17 cellular contexts compared by ENCODE assay signal in the genomic region with DNA sequence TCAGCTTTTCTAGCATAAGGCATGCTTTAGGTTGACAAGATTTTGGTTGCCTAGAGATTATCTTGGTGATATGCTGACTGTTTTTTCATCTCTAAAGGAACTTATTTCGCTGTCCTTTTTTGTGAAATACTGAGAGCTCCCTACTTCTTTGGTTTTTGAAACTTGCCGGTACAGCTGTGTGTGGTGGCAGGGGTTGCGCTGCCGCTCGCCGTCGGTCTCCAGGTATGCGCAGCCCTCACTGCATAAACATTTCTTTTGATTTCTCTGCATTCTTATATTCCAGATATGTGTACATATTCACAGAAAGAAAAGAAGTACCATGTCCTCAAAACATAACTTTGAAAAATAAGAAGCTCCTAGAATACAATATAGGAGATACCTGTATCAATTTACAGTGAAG.
DNase-seq lines count a peak whose midpoint lies in the region; ATAC-seq and TF ChIP-seq lines count a peak whose summit lies in the region.
"Had no signal": no experiment of that assay in that cellular context is flagged by ENCODE, and none has a peak within 500 bp of the region (broad histone marks: within the 10 kb centered on the region; RNA-seq: fewer than 3 reads in every experiment).

No MANE protein-coding gene starts in this region.

- no peaks in the 10 kb centered on the region for H3K4me1 Mint-ChIP-seq in activated CD4-positive, alpha-beta T cell treated with anti-CD3 and anti-CD28 coated beads, Interleukin-2, amount 10 ng/mL, durations not matched to agents 7 days and 5 days
- H3K4me1 Mint-ChIP-seq in CD4-positive, alpha-beta T cell (ENCODE audit: low read depth) = no peaks in the 10 kb centered on the region
- H3K4me1 Mint-ChIP-seq: CD14-positive monocyte had no signal

- no peak overlapping the region for H3K4ac ChIP-seq in mesendoderm (ENCODE audit: low read depth, low read length)

- CTCF ChIA-PET in activated CD4-positive, alpha-beta T cell treated with anti-CD3 and anti-CD28 coated beads, Interleukin-2, amount 10 ng/mL, durations not matched to agents 7 days and 5 days (lab: Charles Lee) = no interaction called here
- CTCF ChIA-PET in CD4-positive, alpha-beta T cell (lab: Charles Lee) = no interaction called here

- intact Hi-C loops in CD4-positive, alpha-beta T cell (cut with DNase I, micrococcal nuclease) = no loop called here

- H3K27ac ChIP-seq in VCaP (peak overlapping the region; percentile 88), mesendoderm (ENCODE audit: low read depth, low read length) (no peak overlapping the region)
- no peak overlapping the region for H3K27ac ChIP-seq in CD4-positive, alpha-beta T cell (ENCODE audit: low read depth, low read length)
- H3K27ac ChIP-seq: BLaER1 had no signal

- no peak overlapping the region for H3K27ac Mint-ChIP-seq in activated CD4-positive, alpha-beta T cell treated with anti-CD3 and anti-CD28 coated beads, Interleukin-2, amount 10 ng/mL, durations not matched to agents 7 days and 5 days
- H3K27ac Mint-ChIP-seq in CD4-positive, alpha-beta T cell = no peak overlapping the region
- H3K27ac Mint-ChIP-seq: CD14-positive monocyte; CD4-positive, CD25-positive, alpha-beta regulatory T cell; CD8-positive, alpha-beta T cell had no signal

- peaks cover 3% of the 10 kb centered on the region for H3K36me3 Mint-ChIP-seq in activated CD4-positive, alpha-beta T cell treated with anti-CD3 and anti-CD28 coated beads, Interleukin-2, amount 10 ng/mL, durations not matched to agents 7 days and 5 days (ENCODE audit: low read depth)
- no peaks in the 10 kb centered on the region for H3K36me3 Mint-ChIP-seq in CD4-positive, alpha-beta T cell (ENCODE audit: low read depth)
- H3K36me3 Mint-ChIP-seq: CD14-positive monocyte; CD4-positive, CD25-positive, alpha-beta regulatory T cell had no signal

- H3K4me1 ChIP-seq in mesendoderm (ENCODE audit: control insufficient read depth, low read depth, low read length) = peaks cover 7% of the 10 kb centered on the region
- H3K4me1 ChIP-seq: BE2C, Caco-2 had no signal

- TF ChIP-seq CTCF in VCaP (conservative IDR thresholded peaks at IDR 0.05) = no peak
- TF ChIP-seq CTCF in CD4-positive, alpha-beta T cell (IDR thresholded peaks at IDR 0.05) = no peak

- no peaks in the 10 kb centered on the region for H3K9me3 ChIP-seq in CD4-positive, alpha-beta T cell (ENCODE audit: control insufficient read depth, low read length)
- H3K9me3 ChIP-seq: Caco-2 had no signal

- H3K4me2 ChIP-seq in mesendoderm (ENCODE audit: low read length) = no peak overlapping the region
- H3K4me2 ChIP-seq: BLaER1 had no signal

- H2BK5ac ChIP-seq in mesendoderm (ENCODE audit: low read length) = no peak overlapping the region

- H3K27me3 ChIP-seq in mesendoderm (ENCODE audit: insufficient read depth, low read length, poor library complexity) = no peaks in the 10 kb centered on the region
- no peaks in the 10 kb centered on the region for H3K27me3 ChIP-seq in CD4-positive, alpha-beta T cell (ENCODE audit: control insufficient read depth, insufficient read depth, low read length)
- H3K27me3 ChIP-seq: BLaER1 had no signal

- H3K4me3 ChIP-seq in mesendoderm (ENCODE audit: low read length) = no peak overlapping the region
- H3K4me3 ChIP-seq: BLaER1 had no signal

- no peak overlapping the region for H3K56ac ChIP-seq in mesendoderm (ENCODE audit: low read length)

- H2BK120ac ChIP-seq in mesendoderm (ENCODE audit: low read depth, low read length) = no peak overlapping the region

- no peaks in the 10 kb centered on the region for H3K36me3 ChIP-seq in mesendoderm (ENCODE audit: control insufficient read depth, insufficient read depth, low read length)
- H3K36me3 ChIP-seq: BE2C, BLaER1 had no signal

- no peak overlapping the region for H4K8ac ChIP-seq in mesendoderm (ENCODE audit: low read depth, low read length)

- H3K9ac ChIP-seq in mesendoderm (ENCODE audit: low read length) = no peak overlapping the region
- H3K9ac ChIP-seq: BLaER1 had no signal

- no peak overlapping the region for H2BK15ac ChIP-seq in mesendoderm (replicated peaks; ENCODE audit: low read depth)

- no peaks in the 10 kb centered on the region for H3K27me3 Mint-ChIP-seq in activated CD4-positive, alpha-beta T cell treated with anti-CD3 and anti-CD28 coated beads, Interleukin-2, amount 10 ng/mL, durations not matched to agents 7 days and 5 days
- no peaks in the 10 kb centered on the region for H3K27me3 Mint-ChIP-seq in CD4-positive, alpha-beta T cell
- H3K27me3 Mint-ChIP-seq: CD4-positive, CD25-positive, alpha-beta regulatory T cell had no signal

- no peak overlapping the region for H4K5ac ChIP-seq in mesendoderm (ENCODE audit: low read length)

- no peak overlapping the region for H3K4me3 Mint-ChIP-seq in activated CD4-positive, alpha-beta T cell treated with anti-CD3 and anti-CD28 coated beads, Interleukin-2, amount 10 ng/mL, durations not matched to agents 7 days and 5 days
- H3K4me3 Mint-ChIP-seq in CD4-positive, alpha-beta T cell = no peak overlapping the region
- H3K4me3 Mint-ChIP-seq: CD14-positive monocyte; CD4-positive, CD25-positive, alpha-beta regulatory T cell; CD8-positive, alpha-beta T cell had no signal

- ATAC-seq in CD4-positive, alpha-beta T cell (ENCODE audit: poor library complexity) = no peak
- ATAC-seq: CD8-positive, alpha-beta T cell had no signal

- POLR2A ChIA-PET in activated CD4-positive, alpha-beta T cell treated with anti-CD3 and anti-CD28 coated beads, Interleukin-2, amount 10 ng/mL, durations not matched to agents 7 days and 5 days (lab: Charles Lee) = no interaction called here
- POLR2A ChIA-PET in CD4-positive, alpha-beta T cell (lab: Charles Lee) = no interaction called here

- no peaks in the 10 kb centered on the region for H3K79me1 ChIP-seq in mesendoderm (ENCODE audit: low read length)

- no peak overlapping the region for H3K18ac ChIP-seq in mesendoderm (ENCODE audit: low read length)

- H3K79me2 ChIP-seq in mesendoderm (ENCODE audit: control insufficient read depth, insufficient read depth, low read length) = no peaks in the 10 kb centered on the region

- H2AK5ac ChIP-seq in mesendoderm (ENCODE audit: low read length) = no peak overlapping the region

- H3K23ac ChIP-seq in mesendoderm (ENCODE audit: low read length) = no peak overlapping the region

- H3K9me3 Mint-ChIP-seq in activated CD4-positive, alpha-beta T cell treated with anti-CD3 and anti-CD28 coated beads, Interleukin-2, amount 10 ng/mL, durations not matched to agents 7 days and 5 days = peaks cover 14% of the 10 kb centered on the region
- peaks cover 5% of the 10 kb centered on the region for H3K9me3 Mint-ChIP-seq in CD4-positive, alpha-beta T cell

- DNase-seq in mesendoderm = peak; percentile 32
- DNase-seq in activated CD4-positive, alpha-beta T cell treated with anti-CD3 and anti-CD28 coated beads, Interleukin-2, amount 10 ng/mL, durations not matched to agents 7 days and 5 days = no peak
- DNase-seq in activated CD8-positive, alpha-beta memory T cell treated with anti-CD3 and anti-CD28 coated beads, Interleukin-2, amount 50 U/mL, for 48 hours = no peak
- no peak for DNase-seq in CD4-positive, alpha-beta T cell
- DNase-seq: 8988T; ACHN; BE2C; C1 segment of cervical spinal cord; Caco-2; Calu3; CD4-positive, CD25-positive, alpha-beta regulatory T cell; CD8-positive, alpha-beta T cell; DMS79 treated with DMSO at 0.1 percent for 48 hours; GF-D8 had no signal

- WGBS in mesendoderm (ENCODE audit: extremely low coverage, insufficient coverage, low lambda C conversion rate) = no CpG with 5 or more reads among the region's 8 CpGs
